Comparison of ENCODE assay signal across 14 cellular contexts in the genomic region with DNA sequence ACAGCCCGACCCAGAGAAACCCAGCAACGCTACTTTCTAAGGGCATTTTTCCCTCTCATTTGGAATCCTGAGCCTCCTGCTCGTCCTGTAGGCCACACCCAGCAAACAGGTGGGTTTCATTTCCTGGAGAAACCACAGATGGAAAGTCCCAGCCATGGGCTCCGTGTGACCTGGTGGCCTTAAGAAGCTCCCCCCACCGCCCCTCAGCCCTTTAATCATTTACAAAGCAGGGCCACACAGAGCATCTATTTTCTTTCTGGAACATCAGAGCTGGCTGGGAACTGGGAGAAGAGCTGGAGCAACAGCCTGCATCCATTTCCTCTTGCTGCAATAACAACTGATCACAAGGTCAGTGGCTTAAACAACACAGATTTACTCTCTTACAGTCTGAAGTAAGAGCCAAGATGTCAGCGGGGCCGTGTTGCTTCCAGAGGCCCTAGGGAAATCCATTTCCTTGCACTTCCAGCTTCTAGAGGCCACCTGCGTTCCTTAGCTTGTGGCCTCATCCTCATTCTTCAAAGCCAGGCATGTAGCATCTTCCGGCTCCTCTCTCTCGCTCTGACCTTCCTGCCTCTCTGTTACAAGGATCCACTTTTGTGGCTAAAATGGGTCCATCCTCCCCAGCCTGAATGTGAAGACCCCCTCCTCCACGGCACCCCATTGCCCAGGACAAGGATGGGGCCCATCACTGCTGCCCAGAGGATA. TPM values are rescaled to one million over a fixed set of nuclear protein-coding genes. Genes with fewer than 3 reads are reported as not detected.
A peak's percentile ranks its signal among the peaks of the same experiment; 100 is the strongest.
DNase-seq lines count a peak whose midpoint lies in the region; TF ChIP-seq lines count a peak whose summit lies in the region.
"Had no signal": no experiment of that assay in that cellular context is flagged by ENCODE, and none has a peak within 500 bp of the region (broad histone marks: within the 10 kb centered on the region; RNA-seq: fewer than 3 reads in every experiment).

No MANE protein-coding gene starts in this region.

- TF ChIP-seq CTCF in GM12875 (IDR thresholded peaks at IDR 0.05; ENCODE audit: borderline replicate concordance, insufficient read depth, low read depth, low read length): no peak
- no peak for TF ChIP-seq CTCF in tibial artery (IDR thresholded peaks at IDR 0.05)
- TF ChIP-seq CTCF in endodermal cell (conservative IDR thresholded peaks at IDR 0.05): no peak

- no peak overlapping the region for H3K27ac Mint-ChIP-seq in activated naive CD8-positive, alpha-beta T cell
- H3K27ac Mint-ChIP-seq in endodermal cell: no peak overlapping the region

- no peak overlapping the region for H3K27ac ChIP-seq in BLaER1
- H3K27ac ChIP-seq in tibial artery: no peak overlapping the region
- no peak overlapping the region for H3K27ac ChIP-seq in endodermal cell (ENCODE audit: low read depth, low read length)
- H3K27ac ChIP-seq: ascending aorta, C4-2B had no signal

- DNase-seq in HuH-7 (ENCODE audit: low spot score): peak; percentile 58
- no peak for DNase-seq in NCI-H2171 treated with DMSO at 0.1 percent for 48 hours (lab: John Stamatoyannopoulos, UW)
- DNase-seq in tibial artery: no peak
- DNase-seq in DMS153 treated with DMSO at 0.1 percent for 48 hours (lab: John Stamatoyannopoulos, UW; ENCODE audit: unreplicated experiment): no peak
- DNase-seq in endodermal cell: no peak
- DNase-seq: NCI-H187 had no signal

- H3K27me3 Mint-ChIP-seq in activated naive CD8-positive, alpha-beta T cell: no peaks in the 10 kb centered on the region
- H3K27me3 Mint-ChIP-seq in endodermal cell (ENCODE audit: insufficient read depth): peaks cover 12% of the 10 kb centered on the region

- H3K9me3 ChIP-seq in BLaER1 (no peaks in the 10 kb centered on the region), tibial artery (no peaks in the 10 kb centered on the region), endodermal cell (ENCODE audit: control insufficient read depth, low read length) (no peaks in the 10 kb centered on the region)
- H3K9me3 ChIP-seq: ascending aorta had no signal

- no peak overlapping the region for H3K4me3 ChIP-seq in BLaER1
- H3K4me3 ChIP-seq in GM12875 (ENCODE audit: low read depth, low read length): peak overlapping the region; percentile 12
- no peak overlapping the region for H3K4me3 ChIP-seq in tibial artery
- no peak overlapping the region for H3K4me3 ChIP-seq in endodermal cell (ENCODE audit: low read length)
- H3K4me3 ChIP-seq: ascending aorta had no signal

- H3K27me3 ChIP-seq in BLaER1: no peaks in the 10 kb centered on the region
- H3K27me3 ChIP-seq in tibial artery: no peaks in the 10 kb centered on the region
- H3K27me3 ChIP-seq in endodermal cell (ENCODE audit: control insufficient read depth, insufficient read depth, low read length, poor library complexity, severe bottlenecking): no peaks in the 10 kb centered on the region
- H3K27me3 ChIP-seq: ascending aorta had no signal

- no peaks in the 10 kb centered on the region for H4K20me1 ChIP-seq in BLaER1

- H3K4me2 ChIP-seq in BLaER1: peak overlapping the region; percentile 77

- H3K9me3 Mint-ChIP-seq in activated naive CD8-positive, alpha-beta T cell (ENCODE audit: low read depth): no peaks in the 10 kb centered on the region
- no peaks in the 10 kb centered on the region for H3K9me3 Mint-ChIP-seq in endodermal cell

- intact Hi-C loops in tibial artery (cut with DNase I; ENCODE audit: low total_unique reads): no loop called here

- H3K4me1 ChIP-seq in BLaER1: peaks cover 58% of the 10 kb centered on the region
- peaks cover 0 to 4% (median 1%) of the 10 kb centered on the region in 4 donors for H3K4me1 ChIP-seq in tibial artery
- H3K4me1 ChIP-seq in endodermal cell (ENCODE audit: control insufficient read depth, insufficient read depth, low read length): no peaks in the 10 kb centered on the region

- no peaks in the 10 kb centered on the region for H3K36me3 Mint-ChIP-seq in activated naive CD8-positive, alpha-beta T cell
- H3K36me3 Mint-ChIP-seq in endodermal cell (ENCODE audit: low read depth): no peaks in the 10 kb centered on the region

- 92 to 95% methylated on average over 8 to 11 of the region's 11 CpGs for WGBS in endodermal cell (ENCODE audit: insufficient coverage in 1 of 2, insufficient read length in 1 of 2), 2 experiments

- H3K4me3 Mint-ChIP-seq in activated naive CD8-positive, alpha-beta T cell: peak overlapping the region; percentile 27
- no peak overlapping the region for H3K4me3 Mint-ChIP-seq in endodermal cell

- H3K4me1 Mint-ChIP-seq in activated naive CD8-positive, alpha-beta T cell (ENCODE audit: low read depth): peaks cover 43% of the 10 kb centered on the region
- H3K4me1 Mint-ChIP-seq in endodermal cell: no peaks in the 10 kb centered on the region

- H3K36me3 ChIP-seq in BLaER1 (no peaks in the 10 kb centered on the region), tibial artery (no peaks in the 10 kb centered on the region), endodermal cell (ENCODE audit: control insufficient read depth, insufficient read depth, low read length) (no peaks in the 10 kb centered on the region)
- H3K36me3 ChIP-seq: ascending aorta had no signal

- H3K9ac ChIP-seq in BLaER1 (no peak overlapping the region), endodermal cell (ENCODE audit: extremely low read depth, low read length, poor library complexity, severe bottlenecking) (no peak overlapping the region)

RNA-seq across cellular contexts. Expression of gene C9orf50, which starts 40.5 kb away (rescaled TPM):
- total RNA-seq in endodermal cell: not detected
- polyA plus RNA-seq in endodermal cell (2013, experiment 1 of 2): not detected
- polyA plus RNA-seq in endodermal cell (2013, experiment 2 of 2): not detected
- total RNA-seq: ascending aorta, endothelial cell of umbilical vein, HT1080, subcutaneous adipose tissue had no signal
- polyA plus RNA-seq: endothelial cell of umbilical vein had no signal

RNA-seq across cellular contexts. Expression of gene NTMT1, which starts 45.6 kb away (rescaled TPM):
- 10 to 100 TPM; 39.6 to 49.1 TPM for total RNA-seq in endodermal cell
- polyA plus RNA-seq in endodermal cell (2013, experiment 1 of 2): 40.4 TPM
- 40.9 TPM for polyA plus RNA-seq in endodermal cell (2013, experiment 2 of 2)
